ENCODE assay signal across 8 cellular contexts in the genomic region with DNA sequence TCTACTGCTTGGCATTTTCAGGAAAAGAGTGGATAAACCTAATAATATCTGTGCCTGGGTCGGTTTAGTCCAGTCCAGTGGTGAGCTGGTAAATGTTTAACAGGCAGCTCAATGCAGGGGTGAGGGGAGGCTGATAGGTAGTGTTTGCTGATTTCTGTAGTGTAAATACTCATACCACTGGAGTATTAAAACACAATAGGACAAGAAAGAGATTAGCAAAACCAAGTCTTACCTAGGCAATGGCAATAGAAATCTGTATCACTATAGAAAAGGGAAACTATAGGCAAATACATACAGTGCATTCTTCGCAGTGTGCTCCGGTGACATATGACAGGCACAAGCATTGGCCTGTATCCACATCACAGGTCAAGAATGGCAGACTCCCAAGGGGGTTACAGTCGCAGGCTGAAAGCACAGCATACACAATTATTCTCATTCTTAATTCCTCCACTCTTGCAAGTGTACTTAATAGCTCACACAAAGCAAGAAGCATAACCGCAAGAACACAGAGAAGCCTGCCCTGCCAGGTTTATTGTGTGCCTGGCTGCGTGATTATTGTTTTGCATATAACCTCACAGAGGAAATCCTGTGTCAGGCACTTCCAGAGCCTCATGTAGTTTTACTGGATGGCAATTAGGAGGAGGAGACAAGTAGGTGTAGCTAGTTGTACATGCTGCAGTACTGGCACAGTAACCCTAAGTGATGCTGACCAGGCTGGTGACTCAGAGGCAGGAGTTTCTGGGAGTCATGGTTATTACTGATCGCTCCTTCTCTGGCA. TPM values are rescaled to one million over a fixed set of nuclear protein-coding genes. Genes with fewer than 3 reads are reported as not detected.
DNase-seq lines count a peak whose midpoint lies in the region; TF ChIP-seq lines count a peak whose summit lies in the region.

No MANE protein-coding gene starts in this region.

- H3K4me3 ChIP-seq in fibroblast of pulmonary artery (replicated peaks; ENCODE audit: low read depth, low read length), result peak overlapping the region; percentile 57

- no peaks in the 10 kb centered on the region for H3K4me1 Mint-ChIP-seq in activated CD4-positive, alpha-beta memory T cell treated with anti-CD3 and anti-CD28 coated beads, Interleukin-2, amount 10 ng/mL, durations not matched to agents 7 days and 5 days

- H3K4me3 Mint-ChIP-seq in activated CD4-positive, alpha-beta memory T cell treated with anti-CD3 and anti-CD28 coated beads, Interleukin-2, amount 10 ng/mL, durations not matched to agents 7 days and 5 days, result no peak overlapping the region

- TF ChIP-seq CTCF in fibroblast of pulmonary artery (IDR thresholded peaks at IDR 0.05; ENCODE audit: low read length, missing control alignments), result no peak

- no peaks in the 10 kb centered on the region for H3K36me3 Mint-ChIP-seq in activated CD4-positive, alpha-beta memory T cell treated with anti-CD3 and anti-CD28 coated beads, Interleukin-2, amount 10 ng/mL, durations not matched to agents 7 days and 5 days (ENCODE audit: low read depth)

- CTCF ChIA-PET in activated CD4-positive, alpha-beta memory T cell treated with anti-CD3 and anti-CD28 coated beads, Interleukin-2, amount 10 ng/mL, durations not matched to agents 7 days and 5 days (lab: Charles Lee), result no interaction called here

- no peaks in the 10 kb centered on the region for H3K9me3 Mint-ChIP-seq in activated CD4-positive, alpha-beta memory T cell treated with anti-CD3 and anti-CD28 coated beads, Interleukin-2, amount 10 ng/mL, durations not matched to agents 7 days and 5 days

- POLR2A ChIA-PET in activated CD4-positive, alpha-beta memory T cell treated with anti-CD3 and anti-CD28 coated beads, Interleukin-2, amount 10 ng/mL, durations not matched to agents 7 days and 5 days (lab: Charles Lee), result no interaction called here

- H3K27ac Mint-ChIP-seq in activated CD4-positive, alpha-beta memory T cell treated with anti-CD3 and anti-CD28 coated beads, Interleukin-2, amount 10 ng/mL, durations not matched to agents 7 days and 5 days, result no peak overlapping the region

- peaks cover 12% of the 10 kb centered on the region for H3K27me3 Mint-ChIP-seq in activated CD4-positive, alpha-beta memory T cell treated with anti-CD3 and anti-CD28 coated beads, Interleukin-2, amount 10 ng/mL, durations not matched to agents 7 days and 5 days

- DNase-seq in NCI-H1092 treated with DMSO at 0.1 percent for 48 hours (lab: John Stamatoyannopoulos, UW) (peak; percentile 7), NCI-H1092 (lab: John Stamatoyannopoulos, UW) (no peak), NCI-H774 (lab: John Stamatoyannopoulos, UW) (peak; percentile 24), fibroblast of pulmonary artery (ENCODE audit: low read depth) (peak; percentile 96), renal cortical epithelial cell (ENCODE audit: low read depth) (peak; percentile 98), DMS114 treated with DMSO at 0.1 percent for 48 hours (lab: John Stamatoyannopoulos, UW; ENCODE audit: unreplicated experiment) (no peak), germinal center (ENCODE audit: low spot score) (no peak)
- no peak for DNase-seq in activated CD4-positive, alpha-beta memory T cell treated with anti-CD3 and anti-CD28 coated beads, Interleukin-2, amount 10 ng/mL, durations not matched to agents 7 days and 5 days

RNA-seq across cellular contexts. Expression of a gene that starts 35.0 kb away (rescaled TPM):
- total RNA-seq in renal cortical epithelial cell, result 0.17 and 0.65 TPM in 2 replicates
- total RNA-seq in activated CD4-positive, alpha-beta memory T cell treated with anti-CD3 and anti-CD28 coated beads, Interleukin-2, amount 10 ng/mL, durations not matched to agents 7 days and 5 days, result not detected

Comparison
In these comparisons a context has a peak if more than half of its experiments do, and no peak if none do; other contexts are left out.
1. DNase-seq: peak in NCI-H1092 treated with DMSO at 0.1 percent for 48 hours (single experiment), NCI-H774 (single experiment), fibroblast of pulmonary artery (single experiment) and renal cortical epithelial cell (single experiment); none in NCI-H1092 (single experiment), DMS114 treated with DMSO at 0.1 percent for 48 hours (single experiment), germinal center (single experiment) and activated CD4-positive, alpha-beta memory T cell treated with anti-CD3 and anti-CD28 coated beads, Interleukin-2, amount 10 ng/mL, durations not matched to agents 7 days and 5 days (single experiment).